In the genomic region with DNA sequence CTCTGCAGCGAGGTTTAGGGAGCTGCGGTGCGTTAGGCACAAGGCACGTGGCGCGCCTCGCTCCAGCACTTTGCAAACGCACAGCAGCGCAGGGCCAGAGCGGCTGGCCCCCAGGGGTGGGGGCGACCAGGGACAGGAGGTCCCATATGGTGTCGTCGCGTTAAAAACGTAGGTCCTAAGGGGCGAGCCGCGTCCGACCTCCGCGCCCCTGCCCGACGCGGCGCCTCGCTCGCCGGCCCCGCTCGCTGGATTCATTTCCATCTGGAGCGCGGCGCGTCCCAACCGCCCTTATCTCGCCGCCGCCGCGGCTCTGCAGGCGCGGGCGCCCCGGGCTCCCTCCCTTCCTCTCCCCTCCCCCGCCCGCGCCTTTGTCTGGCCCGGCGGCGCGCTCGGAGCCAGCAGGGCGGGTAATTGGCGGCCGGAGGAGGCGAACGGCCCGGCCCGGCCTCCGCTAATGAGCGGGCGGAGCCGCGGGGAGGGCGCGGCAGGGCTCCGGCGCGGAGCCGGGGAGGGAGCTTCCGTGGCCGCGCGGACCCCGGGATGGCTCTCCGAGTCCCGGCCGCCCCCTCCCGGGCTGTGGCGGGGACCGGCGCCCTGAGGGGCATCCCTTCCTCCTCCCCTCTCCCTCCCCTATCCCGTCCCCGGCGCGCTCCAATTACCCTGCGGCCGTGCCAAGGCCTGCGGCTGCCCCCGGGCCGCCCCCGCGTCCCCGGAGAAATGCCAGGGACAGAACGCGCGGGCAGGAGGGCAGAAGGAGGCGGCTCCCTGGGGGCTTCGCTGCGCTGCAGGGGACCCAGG, we compare ENCODE assay signal across 1 cellular context.
TF ChIP-seq lines count a peak whose summit lies in the region.

No MANE protein-coding gene starts in this region.

TF ChIP-seq in GM23338, 12 proteins besides CTCF, POLR2A, EP300 and RAD21 (continued from another document):
- TF ChIP-seq, protein P1, sequence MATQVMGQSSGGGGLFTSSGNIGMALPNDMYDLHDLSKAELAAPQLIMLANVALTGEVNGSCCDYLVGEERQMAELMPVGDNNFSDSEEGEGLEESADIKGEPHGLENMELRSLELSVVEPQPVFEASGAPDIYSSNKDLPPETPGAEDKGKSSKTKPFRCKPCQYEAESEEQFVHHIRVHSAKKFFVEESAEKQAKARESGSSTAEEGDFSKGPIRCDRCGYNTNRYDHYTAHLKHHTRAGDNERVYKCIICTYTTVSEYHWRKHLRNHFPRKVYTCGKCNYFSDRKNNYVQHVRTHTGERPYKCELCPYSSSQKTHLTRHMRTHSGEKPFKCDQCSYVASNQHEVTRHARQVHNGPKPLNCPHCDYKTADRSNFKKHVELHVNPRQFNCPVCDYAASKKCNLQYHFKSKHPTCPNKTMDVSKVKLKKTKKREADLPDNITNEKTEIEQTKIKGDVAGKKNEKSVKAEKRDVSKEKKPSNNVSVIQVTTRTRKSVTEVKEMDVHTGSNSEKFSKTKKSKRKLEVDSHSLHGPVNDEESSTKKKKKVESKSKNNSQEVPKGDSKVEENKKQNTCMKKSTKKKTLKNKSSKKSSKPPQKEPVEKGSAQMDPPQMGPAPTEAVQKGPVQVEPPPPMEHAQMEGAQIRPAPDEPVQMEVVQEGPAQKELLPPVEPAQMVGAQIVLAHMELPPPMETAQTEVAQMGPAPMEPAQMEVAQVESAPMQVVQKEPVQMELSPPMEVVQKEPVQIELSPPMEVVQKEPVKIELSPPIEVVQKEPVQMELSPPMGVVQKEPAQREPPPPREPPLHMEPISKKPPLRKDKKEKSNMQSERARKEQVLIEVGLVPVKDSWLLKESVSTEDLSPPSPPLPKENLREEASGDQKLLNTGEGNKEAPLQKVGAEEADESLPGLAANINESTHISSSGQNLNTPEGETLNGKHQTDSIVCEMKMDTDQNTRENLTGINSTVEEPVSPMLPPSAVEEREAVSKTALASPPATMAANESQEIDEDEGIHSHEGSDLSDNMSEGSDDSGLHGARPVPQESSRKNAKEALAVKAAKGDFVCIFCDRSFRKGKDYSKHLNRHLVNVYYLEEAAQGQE (IDR thresholded peaks at IDR 0.05; ENCODE audit: unreplicated experiment): no peak
- TF ChIP-seq EZH2phosphoT487 (IDR thresholded peaks at IDR 0.05; ENCODE audit: unreplicated experiment): no peak
- TF ChIP-seq NANOG (IDR thresholded peaks at IDR 0.05; ENCODE audit: borderline replicate concordance): no peak
- TF ChIP-seq, protein P2, sequence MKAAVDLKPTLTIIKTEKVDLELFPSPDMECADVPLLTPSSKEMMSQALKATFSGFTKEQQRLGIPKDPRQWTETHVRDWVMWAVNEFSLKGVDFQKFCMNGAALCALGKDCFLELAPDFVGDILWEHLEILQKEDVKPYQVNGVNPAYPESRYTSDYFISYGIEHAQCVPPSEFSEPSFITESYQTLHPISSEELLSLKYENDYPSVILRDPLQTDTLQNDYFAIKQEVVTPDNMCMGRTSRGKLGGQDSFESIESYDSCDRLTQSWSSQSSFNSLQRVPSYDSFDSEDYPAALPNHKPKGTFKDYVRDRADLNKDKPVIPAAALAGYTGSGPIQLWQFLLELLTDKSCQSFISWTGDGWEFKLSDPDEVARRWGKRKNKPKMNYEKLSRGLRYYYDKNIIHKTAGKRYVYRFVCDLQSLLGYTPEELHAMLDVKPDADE (IDR thresholded peaks at IDR 0.05): no peak
- no peak for TF ChIP-seq JUNB (IDR thresholded peaks at IDR 0.05; ENCODE audit: unreplicated experiment)
